Comparison of ENCODE assay signal across 8 cellular contexts in genomic region chr17:40542562-40543411, GRCh38. TPM values are rescaled to one million over a fixed set of nuclear protein-coding genes. Genes with fewer than 3 reads are reported as not detected.
DNase-seq lines count a peak whose midpoint lies in the region; ATAC-seq lines count a peak whose summit lies in the region.

No MANE protein-coding gene starts in this region.

- H3K9me3 Mint-ChIP-seq in activated naive CD4-positive, alpha-beta T cell treated with anti-CD3 and anti-CD28 coated beads for 36 hours, result no peaks in the 10 kb centered on the region

- no peaks in the 10 kb centered on the region for H3K36me3 ChIP-seq in rectal smooth muscle tissue (ENCODE audit: control insufficient read depth, insufficient read depth, low read length)

- H3K4me1 ChIP-seq in rectal smooth muscle tissue (ENCODE audit: control insufficient read depth, insufficient read depth, low read length), result peaks cover 26% of the 10 kb centered on the region

- H3K9ac ChIP-seq in rectal smooth muscle tissue (ENCODE audit: low read length), result peak overlapping the region; percentile 8

- H3K4me3 Mint-ChIP-seq in activated naive CD4-positive, alpha-beta T cell treated with anti-CD3 and anti-CD28 coated beads for 36 hours, result peak overlapping the region; percentile 66

- no peaks in the 10 kb centered on the region for H3K36me3 Mint-ChIP-seq in activated naive CD4-positive, alpha-beta T cell treated with anti-CD3 and anti-CD28 coated beads for 36 hours (ENCODE audit: low read depth)

- ATAC-seq in Right ventricle myocardium inferior (peak; percentile 92), HG03108 (IDR thresholded peaks at IDR 0.05; ENCODE audit: unreplicated experiment) (no peak), HG03469 (IDR thresholded peaks at IDR 0.05; ENCODE audit: unreplicated experiment) (no peak)

- H3K27ac Mint-ChIP-seq in activated naive CD4-positive, alpha-beta T cell treated with anti-CD3 and anti-CD28 coated beads for 36 hours, result peak overlapping the region; percentile 96

- H3K27ac ChIP-seq in rectal smooth muscle tissue (ENCODE audit: low read depth, low read length), result peak overlapping the region; percentile 92

- H3K4me3 ChIP-seq in rectal smooth muscle tissue (ENCODE audit: low read length), result no peak overlapping the region

- DNase-seq in NCI-H1436 (lab: John Stamatoyannopoulos, UW) (peak; percentile 33), NCI-H1436 treated with DMSO at 0.1 percent for 48 hours (lab: John Stamatoyannopoulos, UW) (no peak), HuH-7.5 (ENCODE audit: low spot score) (peak; percentile 41), Right ventricle myocardium inferior (ENCODE audit: missing footprints) (peak; percentile 90)
- peak; percentile 89 for DNase-seq in activated naive CD4-positive, alpha-beta T cell treated with anti-CD3 and anti-CD28 coated beads for 36 hours

- CTCF ChIA-PET in activated naive CD4-positive, alpha-beta T cell treated with anti-CD3 and anti-CD28 coated beads for 36 hours (lab: Charles Lee), result interaction anchor here (1.0 to 16.6 kb wide), 6 partner anchors 10 to 180 kb away, joined by 3 to 276 read pairs (median 6); partner anchors contain the start of gene CCR7

- H3K4me1 Mint-ChIP-seq in activated naive CD4-positive, alpha-beta T cell treated with anti-CD3 and anti-CD28 coated beads for 36 hours (ENCODE audit: low read depth), result peaks cover 83% of the 10 kb centered on the region

- intact Hi-C loops in activated naive CD4-positive, alpha-beta T cell treated with anti-CD3 and anti-CD28 coated beads for 36 hours (cut with micrococcal nuclease), result loop anchor here (1.0 to 10.0 kb wide), 5 partner anchors 39 to 445 kb away; partner anchors contain the start of gene WIPF2
- intact Hi-C loops in Right ventricle myocardium inferior (cut with DNase I), result no loop called here

- H3K27me3 Mint-ChIP-seq in activated naive CD4-positive, alpha-beta T cell treated with anti-CD3 and anti-CD28 coated beads for 36 hours (ENCODE audit: low read depth), result no peaks in the 10 kb centered on the region

- peaks cover 3% of the 10 kb centered on the region for H3K27me3 ChIP-seq in rectal smooth muscle tissue (ENCODE audit: control insufficient read depth, insufficient read depth, low read length)

RNA-seq across cellular contexts. Expression of gene CCR7, which starts 22.5 kb away (rescaled TPM):
- 100 to 1,000 TPM; 150 to 156 TPM for total RNA-seq in activated naive CD4-positive, alpha-beta T cell treated with anti-CD3 and anti-CD28 coated beads for 36 hours
- not detected for total RNA-seq in Right ventricle myocardium inferior

RNA-seq across cellular contexts. Expression of gene TNS4, which starts 41.4 kb away (rescaled TPM):
- 1 to 10 TPM; 4.7 to 5.9 TPM for total RNA-seq in activated naive CD4-positive, alpha-beta T cell treated with anti-CD3 and anti-CD28 coated beads for 36 hours
- total RNA-seq in Right ventricle myocardium inferior, result not detected

Comparison
In these comparisons a context has a peak if more than half of its experiments do, and no peak if none do; other contexts are left out.
1. RNA of gene CCR7, which starts 22.5 kb away (total RNA-seq): 150 to 156 TPM in activated naive CD4-positive, alpha-beta T cell treated with anti-CD3 and anti-CD28 coated beads for 36 hours; not detected in Right ventricle myocardium inferior (single experiment); every median in the first group is over 100 times any median in the second.